20 cellular contexts compared by ENCODE assay signal in genomic region chr5:28398185-28398584, GRCh38.
DNase-seq lines count a peak whose midpoint lies in the region; ATAC-seq and TF ChIP-seq lines count a peak whose summit lies in the region.
"Had no signal": no experiment of that assay in that cellular context is flagged by ENCODE, and none has a peak within 500 bp of the region (broad histone marks: within the 10 kb centered on the region; RNA-seq: fewer than 3 reads in every experiment).

No MANE protein-coding gene starts in this region.

- no peak overlapping the region for H3K4ac ChIP-seq in neuronal stem cell (ENCODE audit: low read length)

- peaks cover 24% of the 10 kb centered on the region for H3K4me1 ChIP-seq in Caco-2
- H3K4me1 ChIP-seq in neuronal stem cell (ENCODE audit: control insufficient read depth in 2 of 2, insufficient read depth in 1 of 2, low read depth in 1 of 2, low read length in 2 of 2) = peaks cover 10 to 35% of the 10 kb centered on the region in 2 donors
- no peaks in the 10 kb centered on the region for H3K4me1 ChIP-seq in PC-3 (ENCODE audit: insufficient read depth, low read length)
- H3K4me1 ChIP-seq: heart left ventricle, pancreas had no signal

- peak overlapping the region; percentile 47 for H3K4me3 Mint-ChIP-seq in Caco-2 (ENCODE audit: unreplicated experiment)
- H3K4me3 Mint-ChIP-seq: T-helper 2 cell treated with Interferon-gamma antibody and Interleukin-4, amounts not matched to agents 5 μg/mL and 100 μg/mL, for 36 hours had no signal

- no peaks in the 10 kb centered on the region for H3K27me3 Mint-ChIP-seq in Caco-2 (ENCODE audit: insufficient read depth, unreplicated experiment)
- H3K27me3 Mint-ChIP-seq: brain had no signal

- ATAC-seq in PC-3 = no peak
- ATAC-seq: heart left ventricle, pancreas had no signal

- no peaks in the 10 kb centered on the region for H3K9me2 ChIP-seq in PC-3 (replicated peaks; ENCODE audit: low read length)

- H3K4me3 ChIP-seq in Caco-2 (ENCODE audit: low read depth, low read length) = no peak overlapping the region
- H3K4me3 ChIP-seq in SK-N-MC = no peak overlapping the region
- H3K4me3 ChIP-seq in neuronal stem cell (ENCODE audit: low read length in 2 of 2) = no peak overlapping the region
- no peak overlapping the region for H3K4me3 ChIP-seq in PC-3 (ENCODE audit: low read length)
- H3K4me3 ChIP-seq: heart left ventricle, pancreas had no signal

- BruUV-seq in Caco-2 (replicated peaks; lab: Mats Ljungman, UMichigan) = no TSS peak
- BruUV-seq in PC-3 (replicated peaks; lab: Mats Ljungman, UMichigan) = no TSS peak

- peak; percentile 13 to 41 for DNase-seq in Caco-2
- DNase-seq in SK-N-MC (ENCODE audit: low read depth, low spot score) = no peak
- DNase-seq in iris pigment epithelial cell (ENCODE audit: low read depth) = peak; percentile 24
- DNase-seq in neuronal stem cell (ENCODE audit: low spot score) = no peak
- DNase-seq in NCI-H226 = no peak
- no peak for DNase-seq in NCI-H1436 treated with DMSO at 0.1 percent for 48 hours (lab: John Stamatoyannopoulos, UW)
- DNase-seq in dermis blood vessel endothelial cell = no peak
- DNase-seq in PC-3 = no peak
- DNase-seq: 8988T; activated CD4-positive, alpha-beta T cell treated with anti-CD3 and anti-CD28 coated beads for 4 hours; activated naive CD4-positive, alpha-beta T cell treated with Interleukin-2 at 50 U/mL for 16 hours; activated T-cell treated with anti-CD3 and anti-CD28 coated beads, Interleukin-2, amount 50 U/mL, for 48 hours; effector memory CD4-positive, alpha-beta T cell; heart left ventricle; NCI-H1436; NCI-H446 treated with DMSO at 0.1 percent for 48 hours; pancreas; stimulated activated CD4-positive, alpha-beta T cell treated with anti-CD3 and anti-CD28 coated beads, Interleukin-4, amount 100 ng/mL, for 1 hour had no signal

- no peaks in the 10 kb centered on the region for H4K20me1 ChIP-seq in PC-3 (ENCODE audit: low read length)

- peaks cover 16% of the 10 kb centered on the region for H3K4me1 Mint-ChIP-seq in Caco-2 (ENCODE audit: low read depth, unreplicated experiment)

- H3K36me3 ChIP-seq in Caco-2 (ENCODE audit: control insufficient read depth, insufficient read depth, low read length) = no peaks in the 10 kb centered on the region
- no peaks in the 10 kb centered on the region for H3K36me3 ChIP-seq in SK-N-MC (ENCODE audit: insufficient read depth, low read length)
- no peaks in the 10 kb centered on the region for H3K36me3 ChIP-seq in neuronal stem cell (replicated peaks in 1 of 2; ENCODE audit: control insufficient read depth in 2 of 2, insufficient read depth in 2 of 2, low read length in 2 of 2)
- H3K36me3 ChIP-seq in PC-3 (ENCODE audit: low read depth, low read length) = no peaks in the 10 kb centered on the region
- H3K36me3 ChIP-seq: heart left ventricle, pancreas had no signal

- H2AFZ ChIP-seq in neuronal stem cell (ENCODE audit: low read length) = peak overlapping the region; percentile 3
- no peak overlapping the region for H2AFZ ChIP-seq in PC-3 (ENCODE audit: low read length)

- H3F3A ChIP-seq in PC-3 (ENCODE audit: low read length, unreplicated experiment) = no peaks in the 10 kb centered on the region

- H3K27ac Mint-ChIP-seq in Caco-2 (ENCODE audit: unreplicated experiment) = peak overlapping the region; percentile 87
- H3K27ac Mint-ChIP-seq: T-helper 2 cell treated with Interferon-gamma antibody and Interleukin-4, amounts not matched to agents 5 μg/mL and 100 μg/mL, for 36 hours had no signal

- intact Hi-C loops in Caco-2 (cut with micrococcal nuclease; ENCODE audit: unreplicated experiment) (no loop called here), PC-3 (cut with micrococcal nuclease) (no loop called here)

- H3K79me1 ChIP-seq in neuronal stem cell (ENCODE audit: low read depth, low read length) = no peaks in the 10 kb centered on the region

- no peak overlapping the region for H2AK5ac ChIP-seq in neuronal stem cell (ENCODE audit: low read depth, low read length)

- H4K91ac ChIP-seq in neuronal stem cell (ENCODE audit: low read depth, low read length, poor library complexity) = no peak overlapping the region

- WGBS in neuronal stem cell (ENCODE audit: extremely low coverage in 2 of 2, insufficient read length in 2 of 2, insufficient replicate concordance in 1 of 2), 2 donors = no CpG with 5 or more reads among the region's 3 CpGs

- TF ChIP-seq CTCF in Caco-2 (IDR thresholded peaks at IDR 0.05; ENCODE audit: insufficient read depth in 1 of 2, low read depth in 1 of 2, low read length in 1 of 2, severe bottlenecking in 1 of 2, unreplicated experiment in 1 of 2) (no peak), PC-3 (conservative IDR thresholded peaks at IDR 0.05; ENCODE audit: low read depth, low read length) (no peak)

- no peak overlapping the region for H2BK12ac ChIP-seq in neuronal stem cell (ENCODE audit: low read length)

- CTCF ChIA-PET in Caco-2 (lab: Charles Lee) = no interaction called here
- CTCF ChIA-PET in PC-3 (lab: Charles Lee) = no interaction called here

- no peaks in the 10 kb centered on the region for H3K9me3 Mint-ChIP-seq in Caco-2 (ENCODE audit: unreplicated experiment)

- H3K27ac ChIP-seq in SK-N-MC = 0 out of 2 replicates have a peak overlapping the region, but pooled peaks have one; percentile 61
- H3K27ac ChIP-seq in neuronal stem cell (replicated peaks; ENCODE audit: low read length) = no peak overlapping the region
- H3K27ac ChIP-seq in PC-3 (ENCODE audit: low read length) = no peak overlapping the region
- H3K27ac ChIP-seq: heart left ventricle, pancreas had no signal

- no peak overlapping the region for H3K18ac ChIP-seq in neuronal stem cell (ENCODE audit: low read length)

- H2BK5ac ChIP-seq in neuronal stem cell (ENCODE audit: low read length) = no peak overlapping the region

- H3K23ac ChIP-seq in neuronal stem cell (ENCODE audit: low read depth, low read length, poor library complexity) = no peak overlapping the region

- no peak overlapping the region for H2BK15ac ChIP-seq in neuronal stem cell (ENCODE audit: low read length)

- H3K9ac ChIP-seq in SK-N-MC (ENCODE audit: insufficient read length) (no peak overlapping the region), neuronal stem cell (ENCODE audit: low read depth, low read length, poor library complexity) (no peak overlapping the region), PC-3 (ENCODE audit: low read length) (no peak overlapping the region)

- no peak overlapping the region for H2BK120ac ChIP-seq in neuronal stem cell (ENCODE audit: low read depth, low read length)

- H3K27me3 ChIP-seq in Caco-2 (replicated peaks; ENCODE audit: control insufficient read depth, insufficient read depth, low read length) (no peaks in the 10 kb centered on the region), neuronal stem cell (ENCODE audit: control insufficient read depth in 3 of 3, insufficient read depth in 3 of 3, low read depth in 1 of 3, low read length in 3 of 3) (no peaks in the 10 kb centered on the region), PC-3 (ENCODE audit: low read length) (no peaks in the 10 kb centered on the region)
- H3K27me3 ChIP-seq: heart left ventricle, pancreas had no signal

- H3K9me3 ChIP-seq in Caco-2 (no peaks in the 10 kb centered on the region), SK-N-MC (ENCODE audit: low read depth, low read length) (no peaks in the 10 kb centered on the region), neuronal stem cell (replicated peaks in 1 of 2; ENCODE audit: control insufficient read depth in 2 of 2, insufficient read depth in 1 of 2, low read depth in 1 of 2, low read length in 2 of 2) (peaks cover 0 to 9% of the 10 kb centered on the region in 2 donors), PC-3 (ENCODE audit: low read length) (no peaks in the 10 kb centered on the region)
- H3K9me3 ChIP-seq: pancreas had no signal

- POLR2A ChIA-PET in Caco-2 (lab: Charles Lee) = no interaction called here
- POLR2A ChIA-PET in PC-3 (lab: Charles Lee; ENCODE audit: unreplicated experiment) = no interaction called here

- no peaks in the 10 kb centered on the region for H3K79me2 ChIP-seq in PC-3 (ENCODE audit: low read length)

- no peak overlapping the region for H3K4me2 ChIP-seq in neuronal stem cell (ENCODE audit: insufficient read depth, low read length, poor library complexity, severe bottlenecking)
- H3K4me2 ChIP-seq in PC-3 (ENCODE audit: low read length) = no peak overlapping the region

- no peak overlapping the region for H4K8ac ChIP-seq in neuronal stem cell (ENCODE audit: low read depth, low read length)

- H3K14ac ChIP-seq in neuronal stem cell (ENCODE audit: low read length) = no peak overlapping the region

- no peaks in the 10 kb centered on the region for H3K36me3 Mint-ChIP-seq in Caco-2 (ENCODE audit: insufficient read depth, unreplicated experiment)
- H3K36me3 Mint-ChIP-seq: brain had no signal

Comparison
In these comparisons a context has a peak if more than half of its experiments do, and no peak if none do; other contexts are left out.
1. DNase-seq: peak in Caco-2 (2 of 2) and iris pigment epithelial cell (single experiment); none in SK-N-MC (single experiment), neuronal stem cell (single experiment), NCI-H226 (single experiment), NCI-H1436 treated with DMSO at 0.1 percent for 48 hours (single experiment), dermis blood vessel endothelial cell (single experiment) and PC-3 (single experiment).